In the genomic region with DNA sequence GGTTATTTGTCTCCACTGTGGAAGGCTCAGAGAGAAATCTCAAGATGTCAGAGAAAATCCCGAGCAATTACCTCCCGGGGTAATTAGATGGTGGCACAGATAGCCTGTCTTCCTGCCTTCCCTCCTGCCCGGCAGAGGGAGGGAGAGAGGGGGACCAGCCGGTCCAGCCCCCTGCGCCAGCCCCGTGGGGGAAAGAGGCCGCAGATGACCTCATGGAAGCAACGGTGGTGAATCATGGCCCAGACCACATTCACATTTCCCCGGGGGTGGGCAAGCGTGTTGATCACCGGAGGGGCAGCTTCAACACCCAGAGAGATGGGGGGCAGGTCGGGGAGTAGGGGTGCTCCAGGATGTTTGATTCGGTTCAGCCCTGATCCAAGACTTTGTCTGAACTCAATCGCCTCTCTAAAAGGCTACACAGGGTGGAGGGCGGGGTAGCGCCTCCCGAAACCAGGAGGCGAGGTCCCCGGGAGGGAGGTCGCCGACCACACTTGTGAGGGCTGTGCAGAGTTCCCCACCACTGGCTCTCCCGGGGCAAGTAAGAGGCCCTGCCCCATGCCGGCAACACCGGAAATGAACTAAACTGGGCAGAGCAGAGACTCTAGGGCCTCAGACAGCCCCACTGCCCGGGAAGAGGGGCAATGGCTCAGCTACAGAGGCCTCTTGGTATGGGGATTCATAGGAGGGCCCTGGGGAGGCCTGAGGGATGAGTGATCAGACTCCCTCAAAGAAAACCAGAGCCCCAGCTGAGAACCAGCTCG, we compare ENCODE assay signal across 11 cellular contexts.
DNase-seq lines count a peak whose midpoint lies in the region; ATAC-seq and TF ChIP-seq lines count a peak whose summit lies in the region.
"Had no signal": no experiment of that assay in that cellular context is flagged by ENCODE, and none has a peak within 500 bp of the region (broad histone marks: within the 10 kb centered on the region; RNA-seq: fewer than 3 reads in every experiment).

No MANE protein-coding gene starts in this region.

- H3K27ac ChIP-seq in mammary epithelial cell (ENCODE audit: insufficient read depth, low read depth, low read length), result no peak overlapping the region

- CTCF ChIA-PET in mammary epithelial cell (lab: Charles Lee; ENCODE audit: low non-redundant PET), result no interaction called here

- 61% methylated on average over 26 of the region's 26 CpGs for WGBS in mammary epithelial cell (ENCODE audit: low coverage, missing lambda C conversion rate)

- DNase-seq in AG20443 (ENCODE audit: low spot score), result peak; percentile 54
- peak; percentile 96 for DNase-seq in MV-4-11 (lab: John Stamatoyannopoulos, UW)
- DNase-seq in mammary epithelial cell, result no peak
- DNase-seq in mucosa of descending colon, result no peak
- no peak for DNase-seq in activated naive CD4-positive, alpha-beta T cell (lab: John Stamatoyannopoulos, UW)
- no peak for DNase-seq in GM19238 (ENCODE audit: insufficient read length, low spot score)
- DNase-seq: CD4-positive, CD25-positive, alpha-beta regulatory T cell; immature natural killer cell had no signal

- ATAC-seq in mucosa of descending colon, result peak; percentile 42
- ATAC-seq in GM18498 (IDR thresholded peaks at IDR 0.05; ENCODE audit: unreplicated experiment), result no peak
- no peak for ATAC-seq in GM21737 (IDR thresholded peaks at IDR 0.05; ENCODE audit: unreplicated experiment)

- peak overlapping the region; percentile 25 for H2AFZ ChIP-seq in mammary epithelial cell (ENCODE audit: low read depth, low read length)

- BruUV-seq in mammary epithelial cell (replicated peaks; lab: Mats Ljungman, UMichigan), result no TSS peak

- H3K4me1 ChIP-seq in mammary epithelial cell (ENCODE audit: insufficient read depth, low read length), result peaks cover 5% of the 10 kb centered on the region
- H3K4me1 ChIP-seq in mucosa of descending colon (ENCODE audit: low read depth), result peaks cover 8% of the 10 kb centered on the region
- H3K4me1 ChIP-seq: adrenal gland had no signal

- H3K27me3 ChIP-seq in mammary epithelial cell (ENCODE audit: insufficient read depth, low read length), result peaks cover 2% of the 10 kb centered on the region
- H3K27me3 ChIP-seq: adrenal gland had no signal

- TF ChIP-seq CTCF in mammary epithelial cell (conservative IDR thresholded peaks at IDR 0.05 in 1 of 2, IDR thresholded peaks at IDR 0.05 in 1 of 2; ENCODE audit: extremely low read depth in 1 of 2, insufficient read depth in 1 of 2, low read depth in 1 of 2, low read length in 2 of 2) (no peak), mucosa of descending colon (IDR thresholded peaks at IDR 0.05) (no peak)

- intact Hi-C loops in mammary epithelial cell (cut with micrococcal nuclease) (no loop called here), mucosa of descending colon (cut with DNase I, micrococcal nuclease) (no loop called here)

- no peaks in the 10 kb centered on the region for H4K20me1 ChIP-seq in mammary epithelial cell (ENCODE audit: insufficient read depth, low read length)

- H3K9me3 ChIP-seq in mammary epithelial cell (replicated peaks; ENCODE audit: insufficient read depth, low read length), result no peaks in the 10 kb centered on the region
- no peaks in the 10 kb centered on the region for H3K9me3 ChIP-seq in mucosa of descending colon
- H3K9me3 ChIP-seq: adrenal gland had no signal

- dilution Hi-C loops in mammary epithelial cell (cut with HindIII; ENCODE audit: low sequenced_read_pairs), result no loop called here

- H3K9ac ChIP-seq in mammary epithelial cell (ENCODE audit: insufficient read depth, low read length), result no peak overlapping the region

- H3K36me3 ChIP-seq in mammary epithelial cell (ENCODE audit: insufficient read depth, low read length) (no peaks in the 10 kb centered on the region), mucosa of descending colon (ENCODE audit: low read depth) (no peaks in the 10 kb centered on the region)
- H3K36me3 ChIP-seq: adrenal gland had no signal

- in situ Hi-C loops in mammary epithelial cell (cut with MboI; ENCODE audit: low sequenced_read_pairs in 2 of 2), result no loop called here

- H3K79me2 ChIP-seq in mammary epithelial cell (ENCODE audit: insufficient read depth, low read length), result no peaks in the 10 kb centered on the region

- no peak overlapping the region for H3K4me2 ChIP-seq in mammary epithelial cell (ENCODE audit: insufficient read depth, low read depth, low read length)

- H3K4me3 ChIP-seq in mammary epithelial cell (replicated peaks in 1 of 3; ENCODE audit: insufficient read depth in 1 of 3, low read depth in 2 of 3, low read length in 3 of 3), result no peak overlapping the region
- no peak overlapping the region for H3K4me3 ChIP-seq in mucosa of descending colon
- H3K4me3 ChIP-seq: adrenal gland had no signal

Comparison
In these comparisons a context has a peak if more than half of its experiments do, and no peak if none do; other contexts are left out.
1. DNase-seq: peak in AG20443 (single experiment) and MV-4-11 (single experiment); none in mammary epithelial cell (single experiment), mucosa of descending colon (0 of 3), activated naive CD4-positive, alpha-beta T cell (0 of 4) and GM19238 (single experiment).